Comparison of ENCODE assay signal across 8 cellular contexts in genomic region chr5:139708877-139709586, GRCh38.
DNase-seq lines count a peak whose midpoint lies in the region; ATAC-seq, FAIRE-seq and TF ChIP-seq lines count a peak whose summit lies in the region.

No MANE protein-coding gene starts in this region.

- peak overlapping the region; percentile 12; the same call in 1 of the 2 replicates for H2BK15ac ChIP-seq in H1 (ENCODE audit: low read length)

- FAIRE-seq in H1 (lab: Jason Lieb, UNC): no peak

- H3K18ac ChIP-seq in H1 (ENCODE audit: extremely low read depth, low read length): peak overlapping the region; percentile 73

- H3K79me1 ChIP-seq in H1 (ENCODE audit: low read depth, low read length): no peaks in the 10 kb centered on the region

- peak overlapping the region; percentile 53; the same call in 1 of the 2 replicates for H2BK20ac ChIP-seq in H1 (ENCODE audit: low read length)

- peak overlapping the region; percentile 57 for H4K91ac ChIP-seq in H1 (replicated peaks; ENCODE audit: insufficient read length, low read length)

- H3K23ac ChIP-seq in H1 (ENCODE audit: insufficient read length): no peak overlapping the region

- no peaks in the 10 kb centered on the region; a peak in 1 of 4 replicates for H3K79me2 ChIP-seq in H1 (ENCODE audit: control insufficient read depth in 1 of 2, insufficient read depth in 2 of 2, low read length in 2 of 2)

- peak overlapping the region; percentile 33 for H2BK120ac ChIP-seq in H1 (replicated peaks; ENCODE audit: low read depth, low read length)

- H4K5ac ChIP-seq in H1 (ENCODE audit: insufficient read length, low read depth, low read length): peak overlapping the region; percentile 17

- H3K27ac ChIP-seq in H1 (ENCODE audit: low read depth, low read length) (peak overlapping the region; percentile 13; the same call in 1 of the 2 replicates), upper lobe of left lung (peak overlapping the region; percentile 50 to 65 (median 56))

- peak overlapping the region; percentile 71; the same call in 1 of the 2 replicates for H2BK12ac ChIP-seq in H1 (ENCODE audit: low read depth, low read length)

- DNase-seq in NCI-H2107 treated with DMSO at 0.1 percent for 48 hours (lab: John Stamatoyannopoulos, UW; ENCODE audit: unreplicated experiment): peak; percentile 30
- no peak for DNase-seq in NCI-H2107 (lab: John Stamatoyannopoulos, UW)
- DNase-seq in NT2/D1 (ENCODE audit: low read depth, low spot score): no peak
- DNase-seq in H1 (ENCODE audit: low read depth in 1 of 2, low spot score in 2 of 2): no peak
- no peak for DNase-seq in memory B cell (ENCODE audit: low spot score in 2 of 2)
- DNase-seq in upper lobe of left lung: peak in 1 of 2 donors; percentile 91

- H3K27me3 ChIP-seq in NT2/D1 (ENCODE audit: insufficient read depth, insufficient read length) (peaks cover 22% of the 10 kb centered on the region), H1 (replicated peaks in 1 of 4; ENCODE audit: control insufficient read depth in 3 of 4, extremely low read depth in 1 of 4, insufficient read depth in 3 of 4, low read length in 3 of 4) (peaks cover 0 to 11% (median 9%) of the 10 kb centered on the region in 4 experiments; a peak in 4 of 7 replicates), upper lobe of left lung (peaks cover 0 to 28% (median 7%) of the 10 kb centered on the region in 4 donors)

- no peak overlapping the region for H3K14ac ChIP-seq in H1 (ENCODE audit: insufficient read length)

- no peaks in the 10 kb centered on the region for H3K9me3 ChIP-seq in NT2/D1 (ENCODE audit: insufficient read depth, low read length)
- H3K9me3 ChIP-seq in H1 (ENCODE audit: insufficient read depth in 2 of 2, low read depth in 1 of 2, low read length in 1 of 2): no peaks in the 10 kb centered on the region
- no peaks in the 10 kb centered on the region for H3K9me3 ChIP-seq in upper lobe of left lung

- H3K27me3 Mint-ChIP-seq in memory B cell: no peaks in the 10 kb centered on the region

- CTCF ChIA-PET in H1 (lab: Charles Lee; ENCODE audit: partially characterized antibody): interaction anchor here (0.6 to 8.4 kb wide), 17 partner anchors 8 to 287 kb away, joined by 3 to 141 read pairs (median 5); no protein-coding TSS in a partner anchor

- H3K4me3 Mint-ChIP-seq in memory B cell: peak overlapping the region; percentile 56

- peak in 1 of 3 experiments; percentile 1; a peak in 1 of 4 replicates for TF ChIP-seq CTCF in H1 (IDR thresholded peaks at IDR 0.05; ENCODE audit: control extremely low read depth in 1 of 3, insufficient read depth in 1 of 3, low read depth in 1 of 3, low read length in 3 of 3)
- no peak for TF ChIP-seq CTCF in upper lobe of left lung (IDR thresholded peaks at IDR 0.05)

- WGBS in H1 (ENCODE audit: extremely low coverage in 1 of 2, insufficient coverage in 1 of 2, insufficient read length in 1 of 2, insufficient replicate concordance in 2 of 2, low coverage in 1 of 2, low lambda C conversion rate in 2 of 2, missing lambda C conversion rate in 1 of 2), 2 experiments: 4% methylated on average over 36 of the region's 44 CpGs; no CpG with 5 or more reads in 1 of the 2 experiments
- 17 to 19% methylated on average over 11 to 30 of the region's 44 CpGs for WGBS in upper lobe of left lung, 2 donors

- peak overlapping the region; percentile 16 for H3K4me3 ChIP-seq in NT2/D1 (ENCODE audit: insufficient read length, low read depth)
- peak overlapping the region; percentile 26 to 79 (median 41); a peak in 7 of 8 replicates for H3K4me3 ChIP-seq in H1 (ENCODE audit: extremely low read depth in 1 of 4, insufficient read depth in 2 of 4, low read depth in 3 of 4, low read length in 4 of 4)
- H3K4me3 ChIP-seq in upper lobe of left lung: peak overlapping the region in 3 of 4 donors; percentile 30 to 56 (median 56)

- H3K36me3 ChIP-seq in NT2/D1 (ENCODE audit: insufficient read depth, insufficient read length, low read length) (no peaks in the 10 kb centered on the region), H1 (ENCODE audit: control insufficient read depth in 2 of 4, insufficient read depth in 4 of 4, low read length in 3 of 4) (no peaks in the 10 kb centered on the region), upper lobe of left lung (no peaks in the 10 kb centered on the region)

- H3K4me2 ChIP-seq in H1 (ENCODE audit: insufficient read depth in 1 of 2, low read depth in 2 of 2, low read length in 2 of 2): peak overlapping the region; percentile 83 to 98

- POLR2A ChIA-PET in H1 (lab: Charles Lee; ENCODE audit: partially characterized antibody): interaction anchor here (0.8 to 7.7 kb wide), 14 partner anchors 10 to 270 kb away, joined by 3 to 136 read pairs (median 6); partner anchors contain the start of genes CXXC5 and DNAJC18

- peak overlapping the region; percentile 28 for H2BK5ac ChIP-seq in H1 (ENCODE audit: low read depth, low read length)

- TF ChIP-seq RAD21 in H1 (IDR thresholded peaks at IDR 0.05 in 1 of 2, conservative IDR thresholded peaks at IDR 0.05 in 1 of 2; ENCODE audit: low read depth in 2 of 2, low read length in 2 of 2): no peak

- H3K4me1 Mint-ChIP-seq in memory B cell: peaks cover 30% of the 10 kb centered on the region

- TF ChIP-seq POLR2A in H1 (IDR thresholded peaks at IDR 0.05; ENCODE audit: control extremely low read depth in 1 of 2, low read depth in 2 of 2, low read length in 2 of 2) (no peak), upper lobe of left lung (IDR thresholded peaks at IDR 0.05) (no peak)

- no peaks in the 10 kb centered on the region for H3K9me3 Mint-ChIP-seq in memory B cell

- H2AK5ac ChIP-seq in H1 (ENCODE audit: low read depth, low read length): peak overlapping the region; percentile 31; the same call in 1 of the 2 replicates

- peaks cover 20% of the 10 kb centered on the region for H3K23me2 ChIP-seq in H1 (ENCODE audit: low read depth, low read length)

- H3K4me1 ChIP-seq in NT2/D1 (ENCODE audit: insufficient read depth, insufficient read length): peaks cover 13% of the 10 kb centered on the region
- H3K4me1 ChIP-seq in H1 (replicated peaks in 1 of 4; ENCODE audit: control insufficient read depth in 3 of 4, insufficient read depth in 4 of 4, low read length in 3 of 4): peaks cover 13 to 40% (median 29%) of the 10 kb centered on the region in 4 experiments
- peaks cover 32 to 35% (median 33%) of the 10 kb centered on the region in 4 donors for H3K4me1 ChIP-seq in upper lobe of left lung

- peak overlapping the region; percentile 9 for H3K56ac ChIP-seq in H1 (replicated peaks; ENCODE audit: insufficient read length, low read depth, low read length)

- H2AFZ ChIP-seq in H1 (ENCODE audit: low read length): no peak overlapping the region

- H3K4ac ChIP-seq in H1 (replicated peaks; ENCODE audit: insufficient read length, low read depth, low read length): peak overlapping the region; percentile 2

- H4K20me1 ChIP-seq in H1 (replicated peaks in 1 of 2; ENCODE audit: control insufficient read depth in 1 of 2, insufficient read depth in 2 of 2, low read length in 2 of 2): no peaks in the 10 kb centered on the region

- H3K27ac Mint-ChIP-seq in memory B cell: peak overlapping the region; percentile 29

- H4K8ac ChIP-seq in H1 (ENCODE audit: extremely low read depth, insufficient read depth, low read length): no peak overlapping the region; the same call in 1 of the 2 replicates

- H3K9ac ChIP-seq in NT2/D1 (ENCODE audit: insufficient read length, low read depth) (peak overlapping the region; percentile 74), H1 (replicated peaks in 1 of 4; ENCODE audit: extremely low read depth in 1 of 4, low read depth in 3 of 4, low read length in 3 of 4) (peak overlapping the region in 3 of 4 experiments; percentile 25 to 39 (median 27); a peak in 4 of 7 replicates)

- ATAC-seq in memory B cell (ENCODE audit: low read depth) (no peak), upper lobe of left lung (ENCODE audit: low FRiP score in 2 of 2) (peak; percentile 36 to 54), GM21619 (IDR thresholded peaks at IDR 0.05; ENCODE audit: unreplicated experiment) (no peak), HG03280 (IDR thresholded peaks at IDR 0.05; ENCODE audit: unreplicated experiment) (no peak)

- no peak for TF ChIP-seq EP300 in H1 (IDR thresholded peaks at IDR 0.05; ENCODE audit: borderline replicate concordance in 1 of 2, low read depth in 2 of 2, low read length in 2 of 2)
- TF ChIP-seq EP300 in upper lobe of left lung (IDR thresholded peaks at IDR 0.05): no peak

- no peaks in the 10 kb centered on the region for H3K36me3 Mint-ChIP-seq in memory B cell

TF ChIP-seq in H1, 55 proteins besides CTCF, POLR2A, EP300 and RAD21 (continues in another document):
- TF ChIP-seq KDM5A (IDR thresholded peaks at IDR 0.05; ENCODE audit: low read length) (no peak), HDAC2 (IDR thresholded peaks at IDR 0.05; ENCODE audit: borderline replicate concordance in 1 of 2, low read depth in 2 of 2, low read length in 2 of 2) (peak in 1 of 2 experiments; percentile 60; a peak in 1 of 4 replicates), E2F6 (IDR thresholded peaks at IDR 0.05) (0 out of 2 replicates have a peak, but pooled peaks have one; percentile 35), JUND (IDR thresholded peaks at IDR 0.05; ENCODE audit: low read length) (0 out of 2 replicates have a peak, but pooled peaks have one; percentile 37), MAX (IDR thresholded peaks at IDR 0.05) (peak; percentile 39; the same call in 1 of the 2 replicates), RBBP5 (IDR thresholded peaks at IDR 0.05; ENCODE audit: borderline replicate concordance, low read depth, low read length) (peak; percentile 11; the same call in 1 of the 2 replicates), TEAD4 (IDR thresholded peaks at IDR 0.05; ENCODE audit: low read depth, low read length) (0 out of 2 replicates have a peak, but pooled peaks have one; percentile 12), CREB1 (IDR thresholded peaks at IDR 0.05) (no peak), SUZ12 (IDR thresholded peaks at IDR 0.05; ENCODE audit: low read length) (0 out of 2 replicates have a peak, but pooled peaks have one; percentile 12), SP4 (IDR thresholded peaks at IDR 0.05; ENCODE audit: low read length) (peak; percentile 58; the same call in 1 of the 2 replicates), TAF1 (IDR thresholded peaks at IDR 0.05; ENCODE audit: low read depth, low read length) (0 out of 2 replicates have a peak, but pooled peaks have one; percentile 4), CHD1 (IDR thresholded peaks at IDR 0.05; ENCODE audit: low read depth, low read length) (no peak), PHF8 (conservative IDR thresholded peaks at IDR 0.05; ENCODE audit: low read depth, low read length) (no peak)

Comparison
In these comparisons a context has a peak if more than half of its experiments do, and no peak if none do; other contexts are left out.
1. ATAC-seq: peak in upper lobe of left lung (2 of 2); none in memory B cell (single experiment), GM21619 (single experiment) and HG03280 (single experiment).
2. Peak in every context shown above with its lines, with median percentiles within 50 percentile points of each other: H3K4me3 ChIP-seq.